ENCODE assay signal across 16 cellular contexts in the genomic region with DNA sequence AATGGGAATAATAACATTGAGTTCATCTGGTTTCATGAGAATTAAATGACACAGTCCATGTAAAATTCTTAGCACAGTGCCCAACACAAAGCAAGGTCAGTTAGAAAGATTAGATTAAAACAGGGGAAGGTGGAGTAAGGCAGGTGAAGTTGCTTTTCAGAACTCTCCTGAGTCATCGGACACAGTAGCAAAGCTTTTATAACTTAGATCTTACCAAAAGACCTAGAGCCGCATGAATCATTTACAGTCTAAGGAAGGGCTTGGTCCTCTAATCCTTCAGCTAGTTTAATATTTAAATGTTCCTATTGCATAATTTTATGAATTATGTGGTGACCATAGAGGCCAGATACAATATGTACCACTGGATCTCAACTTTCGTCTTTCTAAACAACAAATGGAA.
"Had no signal": no experiment of that assay in that cellular context is flagged by ENCODE, and none has a peak within 500 bp of the region (broad histone marks: within the 10 kb centered on the region; RNA-seq: fewer than 3 reads in every experiment).

No MANE protein-coding gene starts in this region.

- H3K27me3 ChIP-seq: ovary, thyroid gland had no signal

- FAIRE-seq: urothelium cell line had no signal

- H3K4me1 ChIP-seq: thyroid gland had no signal

- H3K9me3 ChIP-seq: ovary, thyroid gland had no signal

- H3K36me3 ChIP-seq: ovary, thyroid gland had no signal

- H3K4me3 ChIP-seq: lung, ovary, thyroid gland had no signal

- H3K27ac ChIP-seq: ovary, thyroid gland, VCaP had no signal

- ATAC-seq: activated T-cell treated with anti-CD3 and anti-CD28 coated beads, Interleukin-2, amount 50 U/mL, for 4 hours; naive thymus-derived CD4-positive, alpha-beta T cell; SK-N-SH treated with all-trans-retinoic acid at 6 μM for 48 hours; stimulated activated naive B cell treated with anti-CD40 and anti-IgM and Interleukin-4, amounts not matched to agents 10 μg/mL and 1 μg/mL and 100 μg/mL, for 72 hours had no signal

- DNase-seq: activated CD4-positive, alpha-beta T cell treated with anti-CD3 and anti-CD28 coated beads, Interleukin-2, amount 50 U/mL, for 48 hours; activated effector memory CD4-positive, alpha-beta T cell treated with Interleukin-2 at 50 U/mL for 16 hours; activated naive CD4-positive, alpha-beta T cell treated with anti-CD3 and anti-CD28 coated beads, Interleukin-2, amount 50 U/mL, for 16 hours; activated T-cell treated with anti-CD3 and anti-CD28 coated beads, Interleukin-2, amount 50 U/mL, for 4 hours; effector memory CD4-positive, alpha-beta T cell; left cardiac atrium; naive thymus-derived CD4-positive, alpha-beta T cell; ovary; stimulated activated CD4-positive, alpha-beta T cell treated with anti-CD3 and anti-CD28 coated beads, Interleukin-15, amount 100 ng/mL, for 24 hours; stimulated activated CD4-positive, alpha-beta T cell treated with anti-CD3 and anti-CD28 coated beads, Interleukin-4, amount 100 ng/mL, for 1 hour; stimulated activated naive B cell treated with anti-CD40 and anti-IgM and Interleukin-4, amounts not matched to agents 10 μg/mL and 1 μg/mL and 100 μg/mL, for 72 hours; thyroid gland had no signal
